In genomic region chrX:46545111-46546005, GRCh38 we compare ENCODE assay signal across 8 cellular contexts. TPM values are rescaled to one million over a fixed set of nuclear protein-coding genes. Genes with fewer than 3 reads are reported as not detected.
DNase-seq lines count a peak whose midpoint lies in the region; ATAC-seq lines count a peak whose summit lies in the region.

Gene ZNF674 (minus strand): TSS chrX:46545421. CDS start chrX:46542087, 3,334 bp downstream.

- ATAC-seq in GM19025 (IDR thresholded peaks at IDR 0.05; ENCODE audit: low read depth, unreplicated experiment) = peak; percentile 79
- ATAC-seq in HG03280 (IDR thresholded peaks at IDR 0.05; ENCODE audit: unreplicated experiment) = peak; percentile 92
- ATAC-seq in activated CD4-positive, CD25-positive, alpha-beta regulatory T cell treated with anti-CD3 and anti-CD28 coated beads, Interleukin-2, amount 50 U/mL, for 24 hours = peak; percentile 90 to 91

- peak; percentile 62 to 74 for DNase-seq in AML-193 (lab: John Stamatoyannopoulos, UW)
- DNase-seq in NCI-H345 treated with DMSO at 0.1 percent for 48 hours (lab: John Stamatoyannopoulos, UW; ENCODE audit: unreplicated experiment) = peak; percentile 84
- peak; percentile 85 for DNase-seq in cerebellum (ENCODE audit: low spot score)
- peak; percentile 68 for DNase-seq in kidney glomerular epithelial cell (lab: John Stamatoyannopoulos, UW)
- peak; percentile 85 to 87 for DNase-seq in stimulated activated CD4-positive, alpha-beta T cell treated with anti-CD3 and anti-CD28 coated beads, Interleukin-15, amount 100 ng/mL, for 48 hours (ENCODE audit: low read depth in 2 of 2)

RNA-seq across cellular contexts. Expression of gene ZNF674, which starts in this region (rescaled TPM):
- 10.1 TPM for total RNA-seq in cerebellum

Comparison
In these comparisons a context has a peak if more than half of its experiments do, and no peak if none do; other contexts are left out.
1. Peak in every context shown above with its lines: DNase-seq and ATAC-seq.